Comparison of ENCODE assay signal across 12 cellular contexts in genomic region chr13:34044041-34044440, GRCh38.
DNase-seq lines count a peak whose midpoint lies in the region; ATAC-seq lines count a peak whose summit lies in the region.
"Had no signal": no experiment of that assay in that cellular context is flagged by ENCODE, and none has a peak within 500 bp of the region (broad histone marks: within the 10 kb centered on the region; RNA-seq: fewer than 3 reads in every experiment).

No MANE protein-coding gene starts in this region.

- ATAC-seq in left cardiac atrium, result no peak
- ATAC-seq: natural killer cell treated with Interleukin-12 subunit alpha and Interleukin-12 subunit beta and Interleukin-15 and Interleukin-18, amount 100 ng/mL, for 72 hours had no signal

- DNase-seq in ELR (ENCODE audit: low read depth), result peak; percentile 53
- peak; percentile 76 for DNase-seq in RPMI7951 (ENCODE audit: low read depth)
- DNase-seq in cerebellum (ENCODE audit: low spot score), result peak; percentile 57
- DNase-seq in pons (ENCODE audit: low spot score), result peak; percentile 24
- DNase-seq in SKM-1 treated with dmso at 0.1 percent for 144 hours (lab: John Stamatoyannopoulos, UW; ENCODE audit: unreplicated experiment), result no peak
- DNase-seq in SKM-1 (lab: John Stamatoyannopoulos, UW; ENCODE audit: unreplicated experiment), result no peak
- no peak for DNase-seq in COLO829 (ENCODE audit: low spot score)
- no peak for DNase-seq in left cardiac atrium
- DNase-seq: activated naive CD4-positive, alpha-beta T cell treated with anti-CD3 and anti-CD28 coated beads, Interleukin-2, amount 50 U/mL, for 16 hours; NCI-H2081; NCI-H524 had no signal

- intact Hi-C loops in left cardiac atrium (cut with DNase I), result no loop called here

Comparison
In these comparisons a context has a peak if more than half of its experiments do, and no peak if none do; other contexts are left out.
1. DNase-seq: peak in ELR (single experiment), RPMI7951 (single experiment), cerebellum (single experiment) and pons (single experiment); none in SKM-1 treated with dmso at 0.1 percent for 144 hours (single experiment), SKM-1 (single experiment), COLO829 (single experiment) and left cardiac atrium (single experiment).